In genomic region chr1:150889650-150890416, GRCh38 we compare ENCODE assay signal across 17 cellular contexts. TPM values are rescaled to one million over a fixed set of nuclear protein-coding genes. Genes with fewer than 3 reads are reported as not detected.
A peak's percentile ranks its signal among the peaks of the same experiment; 100 is the strongest.
DNase-seq lines count a peak whose midpoint lies in the region; ATAC-seq, FAIRE-seq and TF ChIP-seq lines count a peak whose summit lies in the region.
"Had no signal": no experiment of that assay in that cellular context is flagged by ENCODE, and none has a peak within 500 bp of the region (broad histone marks: within the 10 kb centered on the region; RNA-seq: fewer than 3 reads in every experiment).

No MANE protein-coding gene starts in this region.

- peaks cover 14% of the 10 kb centered on the region for H3K4me1 ChIP-seq in GM12878 (ENCODE audit: control insufficient read depth, insufficient read depth, low read length)
- H3K4me1 ChIP-seq in small intestine (ENCODE audit: control insufficient read depth in 2 of 2, insufficient read depth in 1 of 2, low read depth in 1 of 2, low read length in 1 of 2): peaks cover 0 to 3% of the 10 kb centered on the region in 2 donors
- peaks cover 4% of the 10 kb centered on the region for H3K4me1 ChIP-seq in testis
- H3K4me1 ChIP-seq in ovary (ENCODE audit: insufficient read depth): no peaks in the 10 kb centered on the region
- H3K4me1 ChIP-seq: Caco-2 had no signal

- ATAC-seq in GM19035 (IDR thresholded peaks at IDR 0.05; ENCODE audit: unreplicated experiment): peak; percentile 43
- peak; percentile 95 for ATAC-seq in GM12878

- CTCF ChIA-PET in GM12878 (lab: Yijun Ruan, JAX): interaction anchor here (0.6 to 2.2 kb wide), 8 partner anchors 10 to 51 kb away, joined by 3 to 5 read pairs (median 3); partner anchors contain the start of genes ARNT and SETDB1

- no peaks in the 10 kb centered on the region for H3K79me2 ChIP-seq in GM12878 (ENCODE audit: control insufficient read depth, insufficient read depth, low read length)

- RAD21 ChIA-PET in GM12878 (lab: Charles Lee; ENCODE audit: unreplicated experiment): interaction anchor here (0.8 to 1.6 kb wide), 2 partner anchors 33 to 252 kb away, joined by 3 read pairs; no protein-coding TSS in a partner anchor

- H3K9me3 ChIP-seq in GM12878 (replicated peaks; ENCODE audit: control insufficient read depth, insufficient read depth, low read length) (no peaks in the 10 kb centered on the region), small intestine (ENCODE audit: control insufficient read depth, low read depth) (no peaks in the 10 kb centered on the region), testis (no peaks in the 10 kb centered on the region), ovary (no peaks in the 10 kb centered on the region)
- H3K9me3 ChIP-seq: Caco-2 had no signal

- no TSS peak for BruUV-seq in GM12878 (replicated peaks; lab: Mats Ljungman, UMichigan)

- intact Hi-C loops in GM12878 (cut with micrococcal nuclease; ENCODE audit: unreplicated experiment): no loop called here
- intact Hi-C loops in testis (cut with DNase I; ENCODE audit: low total_unique reads): no loop called here
- intact Hi-C loops in ovary (cut with DNase I): no loop called here

- H3K27me3 ChIP-seq in GM06990 (replicated peaks; ENCODE audit: control insufficient read depth, insufficient read depth, low read length) (no peaks in the 10 kb centered on the region), GM12878 (replicated peaks in 1 of 2; ENCODE audit: control insufficient read depth in 2 of 2, insufficient read depth in 2 of 2, low read length in 1 of 2) (no peaks in the 10 kb centered on the region), small intestine (ENCODE audit: control insufficient read depth in 2 of 2, insufficient read depth in 2 of 2, low read length in 2 of 2) (no peaks in the 10 kb centered on the region), testis (no peaks in the 10 kb centered on the region), ovary (no peaks in the 10 kb centered on the region)

- H3K4me2 ChIP-seq in GM12878 (ENCODE audit: control insufficient read depth, insufficient read depth): peak overlapping the region; percentile 84

- TF ChIP-seq EP300 in GM12878 (IDR thresholded peaks at IDR 0.05; ENCODE audit: borderline replicate concordance in 1 of 2, control insufficient read depth in 1 of 2, low read depth in 2 of 2, low read length in 2 of 2): 0 out of 4 replicates have a peak, but pooled peaks of 1 of the 2 experiments have one; percentile 24
- TF ChIP-seq EP300 in ovary (IDR thresholded peaks at IDR 0.05): no peak

- SMC1A ChIA-PET in GM12878 (lab: Charles Lee; ENCODE audit: uncharacterized antibody, unreplicated experiment): interaction anchor here (0.6 to 1.7 kb wide), 8 partner anchors 10 to 326 kb away, joined by 3 to 5 read pairs (median 4); partner anchors contain the start of genes GOLPH3L and SETDB1

- FAIRE-seq in GM12878 (lab: Jason Lieb, UNC) (no peak), small intestine (lab: Jason Lieb, UNC) (no peak)
- FAIRE-seq: GM12892, H1, keratinocyte had no signal

- in situ Hi-C loops in GM12878 (cut with MboI): no loop called here

- no peak overlapping the region for H3K4me3 ChIP-seq in GM06990 (replicated peaks; ENCODE audit: low read depth, low read length)
- H3K4me3 ChIP-seq in Jurkat, Clone E6-1 (ENCODE audit: low read length): peak overlapping the region; percentile 20
- H3K4me3 ChIP-seq in GM12878: no peak overlapping the region
- no peak overlapping the region for H3K4me3 ChIP-seq in small intestine (ENCODE audit: low read depth in 1 of 2, low read length in 2 of 2)
- no peak overlapping the region for H3K4me3 ChIP-seq in testis
- H3K4me3 ChIP-seq in ovary: no peak overlapping the region

- H3K9ac ChIP-seq in GM12878 (ENCODE audit: control insufficient read depth, insufficient read depth, low read length): peak overlapping the region; percentile 56; the same call in 1 of the 2 replicates

- TF ChIP-seq POLR2A in GM12878 (IDR thresholded peaks at IDR 0.05; ENCODE audit: low read depth, low read length) (no peak), testis (IDR thresholded peaks at IDR 0.05) (no peak), ovary (IDR thresholded peaks at IDR 0.05) (no peak)

- 47% methylated on average over 5 of the region's 5 CpGs for WGBS in GM12878 (ENCODE audit: insufficient coverage, insufficient replicate concordance, low lambda C conversion rate, missing lambda C conversion rate)
- WGBS in small intestine, 3 donors: 68 to 75% (median 69%) methylated on average over 5 of the region's 5 CpGs
- 85 to 87% methylated on average over 5 of the region's 5 CpGs for WGBS in testis, 2 donors
- WGBS in ovary, 3 donors: 82 to 85% (median 85%) methylated on average over 5 of the region's 5 CpGs

- peak; percentile 35 for DNase-seq in GM06990 (ENCODE audit: extremely low read depth, insufficient read length)
- peak; percentile 88 for DNase-seq in Jurkat, Clone E6-1 (ENCODE audit: low read depth, low spot score)
- DNase-seq in GM12878 (ENCODE audit: low read depth, low spot score): peak; percentile 51
- no peak for DNase-seq in small intestine
- DNase-seq in testis: no peak
- no peak for DNase-seq in ovary
- DNase-seq in GF-D8 (lab: John Stamatoyannopoulos, UW): no peak
- DNase-seq: activated gamma-delta T cell, Caco-2, foreskin fibroblast, NCI-H2227 treated with DMSO at 0.1 percent for 48 hours had no signal

- H3K27ac ChIP-seq in GM12878 (ENCODE audit: control insufficient read depth, insufficient read depth) (peak overlapping the region; percentile 18; the same call in 1 of the 2 replicates), small intestine (ENCODE audit: low read depth in 1 of 2, low read length in 1 of 2) (no peak overlapping the region), testis (no peak overlapping the region), ovary (no peak overlapping the region)

- TF ChIP-seq RAD21 in GM12878 (IDR thresholded peaks at IDR 0.05; ENCODE audit: insufficient read depth, low read depth, low read length): no peak

- no peaks in the 10 kb centered on the region for H3K36me3 ChIP-seq in GM06990 (ENCODE audit: control insufficient read depth, insufficient read depth, low read length)
- H3K36me3 ChIP-seq in GM12878 (ENCODE audit: control insufficient read depth in 2 of 2, insufficient read depth in 2 of 2, low read length in 1 of 2): no peaks in the 10 kb centered on the region
- no peaks in the 10 kb centered on the region for H3K36me3 ChIP-seq in small intestine (ENCODE audit: control insufficient read depth in 2 of 2, insufficient read depth in 2 of 2, low read length in 2 of 2)
- no peaks in the 10 kb centered on the region for H3K36me3 ChIP-seq in testis (ENCODE audit: low read depth, missing control alignments)
- no peaks in the 10 kb centered on the region for H3K36me3 ChIP-seq in ovary

- no peak for TF ChIP-seq CTCF in GM06990 (IDR thresholded peaks at IDR 0.05; ENCODE audit: insufficient read depth, low read length, poor library complexity, severe bottlenecking)
- no peak for TF ChIP-seq CTCF in GM12878 (IDR thresholded peaks at IDR 0.05 in 2 of 3, conservative IDR thresholded peaks at IDR 0.05 in 1 of 3; ENCODE audit: control insufficient read depth in 2 of 3, extremely low read depth in 1 of 3, insufficient read depth in 1 of 3, low read depth in 3 of 3, low read length in 3 of 3)
- TF ChIP-seq CTCF in testis (IDR thresholded peaks at IDR 0.05): no peak
- no peak for TF ChIP-seq CTCF in ovary (IDR thresholded peaks at IDR 0.05)

- H4K20me1 ChIP-seq in GM12878 (ENCODE audit: control insufficient read depth, insufficient read depth): no peaks in the 10 kb centered on the region

- peak overlapping the region; percentile 28 for H2AFZ ChIP-seq in GM12878 (ENCODE audit: control insufficient read depth, low read depth, low read length)

- POLR2A ChIA-PET in GM12878 (lab: Charles Lee): interaction anchor here (0.6 to 1.2 kb wide), 6 partner anchors 10 to 321 kb away, joined by 3 to 4 read pairs (median 4); no protein-coding TSS in a partner anchor

RNA-seq across cellular contexts. Expression of gene CTXND2, which starts 2.9 kb away (rescaled TPM):
- polyA plus RNA-seq in Jurkat, Clone E6-1 (2012; ENCODE audit: insufficient read depth, insufficient read length): not detected
- not detected in 2 replicates for total RNA-seq in GM12878 (2013; cell fraction: nucleolus; rRNA removed)
- total RNA-seq in GM12878 (2014; rRNA removed): not detected in 2 replicates
- total RNA-seq in GM12878 (2014; rRNA removed; fragmentation: Illumina TruSeq; extraction: Trizol): not detected in 2 replicates
- not detected in 2 replicates for total RNA-seq in GM12878 (2021)
- not detected for polyA plus RNA-seq in GM12878 (2011; ENCODE audit: low read depth)
- not detected in 2 replicates for polyA plus RNA-seq in GM12878 (2011; rRNA removed)
- not detected in 2 replicates for polyA plus RNA-seq in GM12878 (2011; cell fraction: cytosol; rRNA removed)
- not detected in 2 replicates for polyA plus RNA-seq in GM12878 (2011; cell fraction: nucleus; rRNA removed)
- not detected in 2 replicates for polyA plus RNA-seq in GM12878 (2012)
- not detected in 2 replicates for polyA plus RNA-seq in GM12878 (2014; fragmentation: Illumina TruSeq; extraction: Trizol)
- not detected for polyA plus RNA-seq in GM12878 (2014; fragmentation: Nextera tagmentation; extraction: Ambion mirVana)
- polyA plus RNA-seq in GM12878 (2014; rRNA removed): not detected in 2 replicates
- polyA plus RNA-seq in GM12878 (2016; fragmentation: Nextera tagmentation; extraction: Ambion mirVana): not detected
- not detected in 2 replicates for polyA minus RNA-seq in GM12878 (2011; rRNA and poly(A)+ RNA removed)
- polyA minus RNA-seq in GM12878 (2011; cell fraction: cytosol; rRNA and poly(A)+ RNA removed): not detected in 2 replicates
- not detected in 2 replicates for polyA minus RNA-seq in GM12878 (2011; cell fraction: nucleus; rRNA and poly(A)+ RNA removed)
- polyA plus RNA-seq in small intestine: not detected
- 1 to 10 TPM in 1 of 2 donors, under 1 TPM in 1; 0.31 to 1.0 TPM for total RNA-seq in testis
- polyA plus RNA-seq in testis (ENCODE audit: insufficient read depth, low read depth, low replicate concordance): 0.26 TPM
- not detected for total RNA-seq in ovary
- polyA plus RNA-seq in ovary: not detected
- total RNA-seq: Caco-2, H1, LHCN-M2, RPMI7951 had no signal
- polyA plus RNA-seq: H1, keratinocyte had no signal

RNA-seq across cellular contexts. Expression of gene ARNT, which starts 13.4 kb away (rescaled TPM):
- 25.2 TPM for polyA plus RNA-seq in Jurkat, Clone E6-1 (2012; ENCODE audit: insufficient read depth, insufficient read length)
- total RNA-seq in GM12878 (2013; cell fraction: nucleolus; rRNA removed): 57.0 and 62.4 TPM in 2 replicates
- total RNA-seq in GM12878 (2014; rRNA removed): 17.3 and 20.7 TPM in 2 replicates
- total RNA-seq in GM12878 (2014; rRNA removed; fragmentation: Illumina TruSeq; extraction: Trizol): 18.5 and 19.2 TPM in 2 replicates
- 22.3 and 22.9 TPM in 2 replicates for total RNA-seq in GM12878 (2021)
- 12.6 TPM for polyA plus RNA-seq in GM12878 (2011; ENCODE audit: low read depth)
- polyA plus RNA-seq in GM12878 (2011; rRNA removed): 25.5 and 26.7 TPM in 2 replicates
- polyA plus RNA-seq in GM12878 (2011; cell fraction: cytosol; rRNA removed): 20.9 and 23.1 TPM in 2 replicates
- polyA plus RNA-seq in GM12878 (2011; cell fraction: nucleus; rRNA removed): 27.1 and 33.8 TPM in 2 replicates
- 16.6 and 21.4 TPM in 2 replicates for polyA plus RNA-seq in GM12878 (2012)
- 24.6 and 27.4 TPM in 2 replicates for polyA plus RNA-seq in GM12878 (2014; fragmentation: Illumina TruSeq; extraction: Trizol)
- 1 to 10 TPM; 5.8 to 7.1 TPM for polyA plus RNA-seq in GM12878 (2014; fragmentation: Nextera tagmentation; extraction: Ambion mirVana)
- polyA plus RNA-seq in GM12878 (2014; rRNA removed): 19.7 and 20.5 TPM in 2 replicates
- 10 to 100 TPM; 27.6 to 33.9 TPM for polyA plus RNA-seq in GM12878 (2016; fragmentation: Nextera tagmentation; extraction: Ambion mirVana)
- 33.3 and 33.9 TPM in 2 replicates for polyA minus RNA-seq in GM12878 (2011; rRNA and poly(A)+ RNA removed)
- polyA minus RNA-seq in GM12878 (2011; cell fraction: cytosol; rRNA and poly(A)+ RNA removed): 8.8 and 9.1 TPM in 2 replicates
- 15.4 and 27.6 TPM in 2 replicates for polyA minus RNA-seq in GM12878 (2011; cell fraction: nucleus; rRNA and poly(A)+ RNA removed)
- polyA plus RNA-seq in small intestine: 10 to 100 TPM; 14.3 to 15.9 (median 14.9) TPM
- 10 to 100 TPM; 81.3 to 94.2 TPM for total RNA-seq in testis
- polyA plus RNA-seq in testis (ENCODE audit: insufficient read depth, low read depth, low replicate concordance): 43.1 TPM
- 10 to 100 TPM; 52.5 to 79.8 (median 60.5) TPM for total RNA-seq in ovary
- 10 to 100 TPM; 27.9 to 84.0 TPM for polyA plus RNA-seq in ovary

RNA-seq across cellular contexts. Expression of gene SETDB1, which starts 36.3 kb away (rescaled TPM):
- 57.2 TPM for polyA plus RNA-seq in Jurkat, Clone E6-1 (2012; ENCODE audit: insufficient read depth, insufficient read length)
- 168 and 183 TPM in 2 replicates for total RNA-seq in GM12878 (2013; cell fraction: nucleolus; rRNA removed)
- total RNA-seq in GM12878 (2014; rRNA removed) (30.0 and 36.5 TPM in 2 replicates), GM12878 (2014; rRNA removed; fragmentation: Illumina TruSeq; extraction: Trizol) (36.1 and 36.3 TPM in 2 replicates), GM12878 (2021) (38.7 and 42.6 TPM in 2 replicates), testis (10 to 100 TPM; 85.9 to 90.6 TPM), ovary (10 to 100 TPM; 21.9 to 49.4 (median 40.9) TPM)
- polyA plus RNA-seq in GM12878 (2011; ENCODE audit: low read depth): 22.0 TPM
- polyA plus RNA-seq in GM12878 (2011; rRNA removed) (56.7 and 58.4 TPM in 2 replicates), GM12878 (2014; fragmentation: Illumina TruSeq; extraction: Trizol) (44.3 and 46.4 TPM in 2 replicates), GM12878 (2014; fragmentation: Nextera tagmentation; extraction: Ambion mirVana) (10 to 100 TPM; 14.5 to 14.7 TPM), GM12878 (2014; rRNA removed) (30.8 and 35.2 TPM in 2 replicates), GM12878 (2016; fragmentation: Nextera tagmentation; extraction: Ambion mirVana) (10 to 100 TPM; 14.3 to 14.5 TPM), small intestine (10 to 100 TPM; 12.7 to 20.4 (median 18.4) TPM), testis (ENCODE audit: insufficient read depth, low read depth, low replicate concordance) (89.5 TPM), ovary (10 to 100 TPM; 24.0 to 46.2 TPM)
- polyA plus RNA-seq in GM12878 (2011; cell fraction: cytosol; rRNA removed): 34.7 and 36.2 TPM in 2 replicates
- 81.8 and 87.7 TPM in 2 replicates for polyA plus RNA-seq in GM12878 (2011; cell fraction: nucleus; rRNA removed)
- 29.6 and 31.1 TPM in 2 replicates for polyA plus RNA-seq in GM12878 (2012)
- 71.5 and 86.6 TPM in 2 replicates for polyA minus RNA-seq in GM12878 (2011; rRNA and poly(A)+ RNA removed)
- polyA minus RNA-seq in GM12878 (2011; cell fraction: cytosol; rRNA and poly(A)+ RNA removed): 21.5 and 21.9 TPM in 2 replicates
- 32.4 and 50.3 TPM in 2 replicates for polyA minus RNA-seq in GM12878 (2011; cell fraction: nucleus; rRNA and poly(A)+ RNA removed)

Comparison
In these comparisons a context has a peak if more than half of its experiments do, and no peak if none do; other contexts are left out.
1. DNase-seq: peak in GM06990 (single experiment), Jurkat, Clone E6-1 (single experiment) and GM12878 (single experiment); none in small intestine (single experiment), testis (single experiment), ovary (0 of 5) and GF-D8 (single experiment).